ENCODE assay signal across 8 cellular contexts in the genomic region with DNA sequence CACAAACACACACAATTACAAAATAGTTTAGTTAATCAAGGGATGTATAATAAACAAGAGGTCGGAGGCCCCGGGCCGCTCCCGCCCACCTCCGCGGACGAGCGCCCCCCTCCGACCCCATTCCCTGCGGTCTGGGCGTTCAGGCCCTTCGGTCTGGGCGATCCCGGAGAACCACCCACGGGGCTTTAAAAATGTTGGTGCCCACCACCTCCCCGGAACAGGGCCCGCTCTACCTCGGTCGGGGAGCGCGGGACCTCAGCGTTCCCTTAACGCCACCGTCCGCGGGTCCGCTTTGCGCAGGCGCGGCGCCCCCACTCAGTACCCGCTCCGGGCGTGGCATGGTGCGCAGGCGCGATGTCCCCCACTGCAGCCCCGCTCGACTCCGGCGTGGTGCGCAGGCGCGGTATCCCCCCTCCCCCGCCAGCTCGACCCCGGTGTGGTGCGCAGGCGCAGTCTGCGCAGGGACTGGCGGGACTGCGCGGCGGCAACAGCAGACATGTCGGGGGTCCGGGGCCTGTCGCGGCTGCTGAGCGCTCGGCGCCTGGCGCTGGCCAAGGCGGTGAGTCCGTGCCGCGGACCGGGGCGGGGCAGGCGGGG. TPM values are rescaled to one million over a fixed set of nuclear protein-coding genes. Genes with fewer than 3 reads are reported as not detected.
A peak's percentile ranks its signal among the peaks of the same experiment; 100 is the strongest.
DNase-seq lines count a peak whose midpoint lies in the region; ATAC-seq and TF ChIP-seq lines count a peak whose summit lies in the region.

A gene with protein sequence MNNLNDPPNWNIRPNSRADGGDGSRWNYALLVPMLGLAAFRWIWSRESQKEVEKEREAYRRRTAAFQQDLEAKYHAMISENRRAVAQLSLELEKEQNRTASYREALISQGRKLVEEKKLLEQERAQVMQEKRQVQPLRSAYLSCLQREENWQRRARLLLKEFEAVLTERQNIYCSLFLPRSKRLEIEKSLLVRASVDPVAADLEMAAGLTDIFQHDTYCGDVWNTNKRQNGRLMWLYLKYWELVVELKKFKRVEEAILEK (minus strand): TSS at position 294 of the 597 bp plus-strand sequence. CDS start 1,304 bp downstream, outside the sequence.
Gene SDHA (plus strand): TSS at position 461 of the 597 bp plus-strand sequence. CDS start 36 bp downstream, at position 497.

- H3K27me3 ChIP-seq in left ventricle myocardium inferior (ENCODE audit: low read depth) (no peaks in the 10 kb centered on the region), upper lobe of left lung (no peaks in the 10 kb centered on the region)

- TF ChIP-seq CTCF in GM13977 (IDR thresholded peaks at IDR 0.05; ENCODE audit: extremely low read depth, insufficient read depth, missing control alignments) (peak; percentile 48), left ventricle myocardium inferior (IDR thresholded peaks at IDR 0.05; ENCODE audit: borderline replicate concordance) (peak; percentile 37), upper lobe of left lung (IDR thresholded peaks at IDR 0.05) (peak in 5 of 6 experiments; percentile 19 to 56 (median 34))

- peak within 1 kb of the TSS; percentile 99 for H3K27ac ChIP-seq in left ventricle myocardium inferior (replicated peaks)
- H3K27ac ChIP-seq in upper lobe of left lung = peak within 1 kb of the TSS; percentile 92 to 97 (median 94)

- peak; percentile 72 for ATAC-seq in HG02870 (IDR thresholded peaks at IDR 0.05; ENCODE audit: unreplicated experiment)
- ATAC-seq in upper lobe of left lung (ENCODE audit: low FRiP score in 2 of 2) = peak; percentile 95 to 97

- DNase-seq in GM13977 (ENCODE audit: low spot score) (peak; percentile 100), NCI-H146 (lab: John Stamatoyannopoulos, UW) (peak; percentile 95), T follicular helper cell (ENCODE audit: low read depth) (peak; percentile 97), amniotic epithelial cell (ENCODE audit: low read depth) (peak; percentile 74), left ventricle myocardium inferior (peak; percentile 98), posterior vena cava (ENCODE audit: low spot score) (peak; percentile 99), upper lobe of left lung (peak; percentile 96 to 100)

- TF ChIP-seq EP300 in upper lobe of left lung (IDR thresholded peaks at IDR 0.05) = no peak

- H3K4me1 ChIP-seq in left ventricle myocardium inferior (peaks cover 70% of the 10 kb centered on the region), upper lobe of left lung (peaks cover 12 to 39% (median 27%) of the 10 kb centered on the region in 4 donors)

- H3K9me3 ChIP-seq in left ventricle myocardium inferior (replicated peaks) = no peaks in the 10 kb centered on the region
- H3K9me3 ChIP-seq in upper lobe of left lung = no peaks in the 10 kb centered on the region

- WGBS in upper lobe of left lung, 2 donors = 0% methylated on average over 9 to 22 of the region's 69 CpGs

- peak within 1 kb of the TSS; percentile 100 for H3K4me3 ChIP-seq in left ventricle myocardium inferior
- H3K4me3 ChIP-seq in upper lobe of left lung = peak within 1 kb of the TSS; percentile 84 to 99 (median 93)

- H3K36me3 ChIP-seq in left ventricle myocardium inferior (peaks cover 16% of the 10 kb centered on the region), upper lobe of left lung (peaks cover 0 to 8% (median 2%) of the 10 kb centered on the region in 4 donors)

- intact Hi-C loops in left ventricle myocardium inferior (cut with micrococcal nuclease) = no loop called here
- intact Hi-C loops in posterior vena cava (cut with DNase I) = no loop called here

- TF ChIP-seq POLR2A in upper lobe of left lung (IDR thresholded peaks at IDR 0.05) = peak in 3 of 4 donors; percentile 67 to 96 (median 87)

- in situ Hi-C loops in GM13977 (cut with MboI; ENCODE audit: low pct_unique_long_range_greater_than_20kb, low sequenced_read_pairs, unreplicated experiment) = no loop called here

RNA-seq across cellular contexts. Expression of the first gene that starts in this region (rescaled TPM):
- 7.9 TPM for total RNA-seq in left ventricle myocardium inferior
- total RNA-seq in posterior vena cava = 1 to 10 TPM; 5.8 to 6.9 TPM
- 1 to 10 TPM; 3.1 to 8.5 (median 4.8) TPM for total RNA-seq in upper lobe of left lung

RNA-seq across cellular contexts. Expression of gene SDHA, which starts in this region (rescaled TPM):
- total RNA-seq in left ventricle myocardium inferior (757 TPM), posterior vena cava (10 to 100 TPM; 75.2 to 80.7 TPM), upper lobe of left lung (100 to 1,000 TPM in 3 of 6 donors, 10 to 100 TPM in 3; 64.0 to 123 (median 95.1) TPM)

Comparison
In these comparisons a context has a peak if more than half of its experiments do, and no peak if none do; other contexts are left out.
1. Peak in every context shown above with its lines: DNase-seq, ATAC-seq, H3K4me3 ChIP-seq and H3K27ac ChIP-seq.